Comparison of ENCODE assay signal across 11 cellular contexts in the genomic region with DNA sequence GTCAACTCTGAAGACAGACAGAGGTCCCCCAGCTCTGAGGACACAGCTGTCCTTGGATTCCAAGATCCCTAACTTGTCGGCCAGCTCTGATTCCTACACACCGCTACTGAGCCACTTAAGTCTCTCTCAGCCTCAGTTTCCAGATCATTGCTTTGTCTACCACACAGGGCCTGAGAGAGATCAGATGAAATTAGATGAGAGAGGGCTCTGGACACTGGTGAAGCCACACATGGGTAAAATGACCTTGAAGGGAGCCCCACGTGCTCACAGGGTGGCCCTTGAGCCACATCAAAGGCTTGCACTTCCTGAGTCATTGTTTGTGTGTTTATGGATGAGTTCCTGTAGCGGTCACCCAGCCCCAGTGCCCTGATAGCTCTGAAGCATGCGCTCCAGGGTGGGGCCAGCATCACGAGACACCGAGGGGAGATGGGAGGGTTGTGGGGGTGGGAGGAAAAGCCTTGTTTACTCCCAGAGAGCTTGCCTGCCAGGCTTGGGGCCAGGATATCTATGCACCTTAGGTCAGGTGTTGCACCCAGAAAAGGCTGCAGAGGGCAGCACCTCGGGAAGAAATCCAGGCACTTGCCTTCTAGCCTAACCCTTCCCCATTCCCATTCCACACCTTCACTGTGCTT. TPM values are rescaled to one million over a fixed set of nuclear protein-coding genes. Genes with fewer than 3 reads are reported as not detected.
A peak's percentile ranks its signal among the peaks of the same experiment; 100 is the strongest.
DNase-seq lines count a peak whose midpoint lies in the region; ATAC-seq and TF ChIP-seq lines count a peak whose summit lies in the region.
"Had no signal": no experiment of that assay in that cellular context is flagged by ENCODE, and none has a peak within 500 bp of the region (broad histone marks: within the 10 kb centered on the region; RNA-seq: fewer than 3 reads in every experiment).

No MANE protein-coding gene starts in this region.

- H3K9me3 ChIP-seq in testis, result no peaks in the 10 kb centered on the region
- H3K9me3 ChIP-seq: right atrium auricular region had no signal

- ATAC-seq in GM18909 (IDR thresholded peaks at IDR 0.05; ENCODE audit: poor library complexity, unreplicated experiment), result no peak
- no peak for ATAC-seq in GM19035 (IDR thresholded peaks at IDR 0.05; ENCODE audit: unreplicated experiment)
- no peak for ATAC-seq in Right ventricle myocardium superior (ENCODE audit: poor library complexity)

- DNase-seq in NCI-H82 (lab: John Stamatoyannopoulos, UW), result peak; percentile 19
- no peak for DNase-seq in NCI-H82 treated with DMSO at 0.1 percent for 48 hours (lab: John Stamatoyannopoulos, UW; ENCODE audit: unreplicated experiment)
- DNase-seq in RPMI7951 (ENCODE audit: low read depth), result peak; percentile 82
- no peak for DNase-seq in foreskin fibroblast
- peak; percentile 41 for DNase-seq in testis
- no peak for DNase-seq in Right ventricle myocardium superior
- DNase-seq: activated T-cell treated with anti-CD3 and anti-CD28 coated beads, Interleukin-2, amount 50 U/mL, for 24 hours had no signal

- H3K27me3 ChIP-seq in testis, result no peaks in the 10 kb centered on the region
- H3K27me3 ChIP-seq: right atrium auricular region had no signal

- no peak overlapping the region for H3K27ac ChIP-seq in testis
- H3K27ac ChIP-seq: right atrium auricular region, SK-N-MC had no signal

- 53 to 54% methylated on average over 8 of the region's 8 CpGs for WGBS in testis, 2 donors

- no peak for TF ChIP-seq POLR2A in testis (IDR thresholded peaks at IDR 0.05)

- intact Hi-C loops in testis (cut with DNase I; ENCODE audit: low total_unique reads) (no loop called here), Right ventricle myocardium superior (cut with DNase I) (no loop called here)

- H3K36me3 ChIP-seq in testis (ENCODE audit: low read depth, missing control alignments), result no peaks in the 10 kb centered on the region
- H3K36me3 ChIP-seq: right atrium auricular region had no signal

- H3K4me1 ChIP-seq in testis, result no peaks in the 10 kb centered on the region
- H3K4me1 ChIP-seq: right atrium auricular region had no signal

- peak; percentile 17 for TF ChIP-seq CTCF in foreskin fibroblast (IDR thresholded peaks at IDR 0.05; ENCODE audit: low read depth, low read length)
- no peak for TF ChIP-seq CTCF in testis (IDR thresholded peaks at IDR 0.05)

- H3K4me3 ChIP-seq in foreskin fibroblast (ENCODE audit: low read depth in 1 of 2, low read length in 2 of 2) (no peak overlapping the region), testis (no peak overlapping the region)
- H3K4me3 ChIP-seq: right atrium auricular region, SK-N-MC had no signal

RNA-seq across cellular contexts. Expression of a gene that starts 32.7 kb away (rescaled TPM):
- total RNA-seq in RPMI7951 (2014; rRNA removed; shearing (Covaris generic)), result 0.10 TPM in 1 of 2 replicates, not detected in the other
- total RNA-seq in testis (1 to 10 TPM; 3.5 to 5.7 TPM), Right ventricle myocardium superior (not detected)
- polyA plus RNA-seq in testis (ENCODE audit: insufficient read depth, low read depth, low replicate concordance), result 16.6 TPM
- total RNA-seq: right atrium auricular region had no signal

RNA-seq across cellular contexts. Expression of a gene that starts 56.6 kb away (rescaled TPM):
- 0.20 and 0.60 TPM in 2 replicates for total RNA-seq in RPMI7951 (2014; rRNA removed; shearing (Covaris generic))
- total RNA-seq in testis (1 to 10 TPM in 1 of 2 donors, under 1 TPM in 1; 0.74 to 1.0 TPM), Right ventricle myocardium superior (not detected)
- polyA plus RNA-seq in testis (ENCODE audit: insufficient read depth, low read depth, low replicate concordance), result not detected

Comparison
In these comparisons a context has a peak if more than half of its experiments do, and no peak if none do; other contexts are left out.
1. DNase-seq: peak in NCI-H82 (single experiment), RPMI7951 (single experiment) and testis (single experiment); none in NCI-H82 treated with DMSO at 0.1 percent for 48 hours (single experiment), foreskin fibroblast (0 of 2) and Right ventricle myocardium superior (single experiment).